ENCODE assay signal across 17 cellular contexts in genomic region chr10:3995302-3996210, GRCh38.
DNase-seq lines count a peak whose midpoint lies in the region; ATAC-seq, FAIRE-seq and TF ChIP-seq lines count a peak whose summit lies in the region.
"Had no signal": no experiment of that assay in that cellular context is flagged by ENCODE, and none has a peak within 500 bp of the region (broad histone marks: within the 10 kb centered on the region; RNA-seq: fewer than 3 reads in every experiment).

No MANE protein-coding gene starts in this region.

- dilution Hi-C loops in keratinocyte (cut with MboI; ENCODE audit: extremely low pct_ligation_motif_present, low sequenced_read_pairs), result no loop called here

- H3K27ac ChIP-seq in ACC112 (ENCODE audit: low read depth, low read length) (peak overlapping the region; percentile 76), keratinocyte (ENCODE audit: control insufficient read depth, insufficient read depth, low read length) (no peak overlapping the region)
- H3K27ac ChIP-seq: A549 had no signal

- no peaks in the 10 kb centered on the region for H3K27me3 Mint-ChIP-seq in Calu3 (ENCODE audit: unreplicated experiment)

- no peaks in the 10 kb centered on the region for H3K27me3 ChIP-seq in ACC112 (ENCODE audit: insufficient read depth, low read length)
- no peaks in the 10 kb centered on the region for H3K27me3 ChIP-seq in keratinocyte (ENCODE audit: control insufficient read depth, extremely low read depth, insufficient read depth, low read length)

- no peaks in the 10 kb centered on the region for H3K36me3 Mint-ChIP-seq in Calu3 (ENCODE audit: insufficient read depth, unreplicated experiment)

- H3K4me3 ChIP-seq in ACC112 (ENCODE audit: low read depth, low read length) (no peak overlapping the region), keratinocyte (ENCODE audit: control insufficient read depth in 2 of 3, extremely low read depth in 1 of 3, insufficient read depth in 2 of 3, low read depth in 1 of 3, low read length in 3 of 3) (no peak overlapping the region)
- H3K4me3 ChIP-seq: A549 had no signal

- no peak overlapping the region for H3K9ac ChIP-seq in keratinocyte (ENCODE audit: control insufficient read depth, extremely low read depth, insufficient read depth, low read length)

- H3K4me2 ChIP-seq in keratinocyte (ENCODE audit: control insufficient read depth, extremely low read depth, insufficient read depth, low read depth, low read length), result peak overlapping the region; percentile 27
- H3K4me2 ChIP-seq: A549 had no signal

- H3K9me3 Mint-ChIP-seq in Calu3 (ENCODE audit: low read depth, unreplicated experiment), result peaks cover 5% of the 10 kb centered on the region

- no peaks in the 10 kb centered on the region for H3K9me1 ChIP-seq in keratinocyte (ENCODE audit: control insufficient read depth, extremely low read depth, insufficient read depth, low read length)

- H2AFZ ChIP-seq in ACC112 (ENCODE audit: low read length, unreplicated experiment) (peak overlapping the region; percentile 27), keratinocyte (ENCODE audit: control insufficient read depth, low read length) (peak overlapping the region; percentile 11)

- intact Hi-C loops in Calu3 (cut with micrococcal nuclease; ENCODE audit: unreplicated experiment), result no loop called here

- no peak overlapping the region for H3K27ac Mint-ChIP-seq in Calu3 (ENCODE audit: unreplicated experiment)

- no peaks in the 10 kb centered on the region for H4K20me1 ChIP-seq in keratinocyte (ENCODE audit: control insufficient read depth, extremely low read depth, insufficient read depth, low read length)

- H3K4me1 Mint-ChIP-seq in Calu3 (ENCODE audit: low read depth, unreplicated experiment), result no peaks in the 10 kb centered on the region

- ATAC-seq in HG03521 (IDR thresholded peaks at IDR 0.05; ENCODE audit: unreplicated experiment), result no peak
- ATAC-seq: A549, left ventricle myocardium superior had no signal

- FAIRE-seq in keratinocyte (lab: Jason Lieb, UNC), result peak; percentile 69
- FAIRE-seq: A549, colon, urothelium cell line had no signal

- no TSS peak for BruUV-seq in Calu3 (replicated peaks; lab: Mats Ljungman, UMichigan)

- H3K4me3 Mint-ChIP-seq in Calu3 (ENCODE audit: low read depth, unreplicated experiment), result no peak overlapping the region

- CTCF ChIA-PET in Calu3 (lab: Charles Lee), result no interaction called here

- H3K4me1 ChIP-seq in ACC112 (ENCODE audit: control insufficient read depth, insufficient read depth, low read length, unreplicated experiment) (peaks cover 15% of the 10 kb centered on the region), keratinocyte (ENCODE audit: control insufficient read depth, extremely low read depth, insufficient read depth, low read length) (peaks cover 10% of the 10 kb centered on the region)
- H3K4me1 ChIP-seq: A549 had no signal

- H3K36me3 ChIP-seq in ACC112 (ENCODE audit: insufficient read depth, low read length) (no peaks in the 10 kb centered on the region), keratinocyte (ENCODE audit: control insufficient read depth in 2 of 2, extremely low read depth in 1 of 2, insufficient read depth in 2 of 2, low read length in 2 of 2) (no peaks in the 10 kb centered on the region)

- peak; percentile 86 for DNase-seq in HT1080 (ENCODE audit: low read depth)
- DNase-seq in cerebellum (ENCODE audit: low spot score), result peak; percentile 23
- no peak for DNase-seq in keratinocyte (ENCODE audit: low read depth, low spot score)
- DNase-seq in NCI-H1930 (lab: John Stamatoyannopoulos, UW), result no peak
- DNase-seq in Calu3, result no peak
- DNase-seq in NK-92 treated with Interleukin-12 subunit alpha and Interleukin-12 subunit beta, amount 100 ng/mL, for 24 hours (lab: John Stamatoyannopoulos, UW), result no peak
- DNase-seq: activated CD4-positive, alpha-beta T cell treated with anti-CD3 and anti-CD28 coated beads, Interleukin-2, amount 50 U/mL, for 48 hours; GOT3; left ventricle myocardium superior; NCI-H2227 treated with DMSO at 0.1 percent for 48 hours; stimulated activated CD8-positive, alpha-beta memory T cell treated with anti-CD3 and anti-CD28 coated beads, Interleukin-4, amount 100 ng/mL, for 48 hours; T-helper 2 cell had no signal

- no peak for TF ChIP-seq CTCF in keratinocyte (optimal IDR thresholded peaks at IDR 0.05 in 1 of 3, IDR thresholded peaks at IDR 0.05 in 1 of 3, conservative IDR thresholded peaks at IDR 0.05 in 1 of 3; ENCODE audit: extremely low read depth in 1 of 3, insufficient read depth in 2 of 3, low read length in 3 of 3)
- TF ChIP-seq CTCF in Calu3 (IDR thresholded peaks at IDR 0.05; ENCODE audit: unreplicated experiment), result no peak

- H3K79me2 ChIP-seq in ACC112 (ENCODE audit: control insufficient read depth, insufficient read depth, low read length, unreplicated experiment), result no peaks in the 10 kb centered on the region
- H3K79me2 ChIP-seq in keratinocyte (ENCODE audit: control insufficient read depth, insufficient read depth, low read length), result no peaks in the 10 kb centered on the region

- no peaks in the 10 kb centered on the region for H3K9me3 ChIP-seq in keratinocyte (ENCODE audit: control insufficient read depth, low read depth, low read length)

Comparison
In these comparisons a context has a peak if more than half of its experiments do, and no peak if none do; other contexts are left out.
1. DNase-seq: peak in HT1080 (single experiment) and cerebellum (single experiment); none in keratinocyte (single experiment), NCI-H1930 (0 of 2), Calu3 (single experiment) and NK-92 treated with Interleukin-12 subunit alpha and Interleukin-12 subunit beta, amount 100 ng/mL, for 24 hours (single experiment).